ENCODE assay signal across 11 cellular contexts in the genomic region with DNA sequence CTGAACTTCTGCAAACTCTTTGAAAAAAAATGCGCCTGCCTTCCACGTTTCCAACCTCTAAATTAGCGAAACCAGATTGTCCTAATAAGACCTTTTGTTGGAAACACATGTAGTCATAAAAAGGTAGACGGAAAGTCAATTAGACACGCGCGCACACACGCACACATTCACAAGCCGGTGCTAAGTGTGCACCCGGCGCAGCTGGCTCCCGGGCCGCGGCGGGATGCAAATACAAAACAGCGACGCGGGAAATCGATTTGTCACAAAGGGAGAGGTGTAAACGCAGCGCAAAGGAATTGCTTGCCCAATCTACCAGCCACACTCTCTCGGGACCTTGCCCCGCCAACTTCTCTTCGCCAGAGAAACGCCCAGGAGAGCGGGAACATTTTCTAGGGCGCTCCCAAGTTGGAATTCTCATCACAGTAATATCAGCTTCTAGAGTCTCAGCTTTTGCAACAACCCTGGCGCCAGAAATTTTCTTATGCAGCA. TPM values are rescaled to one million over a fixed set of nuclear protein-coding genes. Genes with fewer than 3 reads are reported as not detected.
DNase-seq lines count a peak whose midpoint lies in the region; ATAC-seq, FAIRE-seq and TF ChIP-seq lines count a peak whose summit lies in the region.
"Had no signal": no experiment of that assay in that cellular context is flagged by ENCODE, and none has a peak within 500 bp of the region (broad histone marks: within the 10 kb centered on the region; RNA-seq: fewer than 3 reads in every experiment).

No MANE protein-coding gene starts in this region.

- intact Hi-C loops in A673 (cut with micrococcal nuclease; ENCODE audit: unreplicated experiment): no loop called here
- intact Hi-C loops in lower lobe of right lung (cut with DNase I): no loop called here
- intact Hi-C loops in CD8-positive, alpha-beta T cell (cut with DNase I, micrococcal nuclease): no loop called here
- intact Hi-C loops in testis (cut with DNase I; ENCODE audit: low total_unique reads): no loop called here
- intact Hi-C loops in left lung (cut with DNase I): no loop called here

- DNase-seq in A673 (ENCODE audit: low spot score) (peak; percentile 56), GM03348 (ENCODE audit: low spot score) (peak; percentile 44), astrocyte (ENCODE audit: low read depth) (no peak), lower lobe of right lung (no peak), testis (no peak), left lung (no peak)
- DNase-seq in activated CD8-positive, alpha-beta memory T cell treated with anti-CD3 and anti-CD28 coated beads, Interleukin-2, amount 50 U/mL, for 4 hours: no peak
- no peak for DNase-seq in CD8-positive, alpha-beta T cell
- DNase-seq: activated effector memory CD4-positive, alpha-beta T cell treated with anti-CD3 and anti-CD28 coated beads, Interleukin-2, amount 50 U/mL, for 16 hours; NCI-H1694; T-helper 9 cell had no signal

- peaks cover 7% of the 10 kb centered on the region for H4K20me1 ChIP-seq in astrocyte (ENCODE audit: insufficient read depth, low read length)

- H3K27me3 ChIP-seq in A673 (replicated peaks; ENCODE audit: insufficient read depth, low read depth, low read length, poor library complexity): peaks cover 66% of the 10 kb centered on the region
- H3K27me3 ChIP-seq in astrocyte (ENCODE audit: insufficient read depth, low read length): no peaks in the 10 kb centered on the region
- H3K27me3 ChIP-seq in lower lobe of right lung (ENCODE audit: low read depth): peaks cover 90% of the 10 kb centered on the region
- peaks cover 24% of the 10 kb centered on the region for H3K27me3 ChIP-seq in CD8-positive, alpha-beta T cell (ENCODE audit: insufficient read depth, low read length)
- H3K27me3 ChIP-seq in testis: no peaks in the 10 kb centered on the region
- H3K27me3 ChIP-seq in left lung: peaks cover 69 to 100% of the 10 kb centered on the region in 2 donors

- WGBS in testis, 2 donors: 29 to 30% methylated on average over 23 to 28 of the region's 28 CpGs

- H3K27ac ChIP-seq in A673 (ENCODE audit: low read depth, low read length, poor library complexity, severe bottlenecking): no peak overlapping the region
- peak overlapping the region; percentile 61 for H3K27ac ChIP-seq in astrocyte (ENCODE audit: low read depth, low read length)
- H3K27ac ChIP-seq in lower lobe of right lung: no peak overlapping the region
- no peak overlapping the region for H3K27ac ChIP-seq in CD8-positive, alpha-beta T cell (ENCODE audit: low read depth, low read length)
- no peak overlapping the region for H3K27ac ChIP-seq in testis
- no peak overlapping the region for H3K27ac ChIP-seq in left lung

- FAIRE-seq in astrocyte (lab: Jason Lieb, UNC): no peak

- no peak overlapping the region for H3K27ac Mint-ChIP-seq in astrocyte (ENCODE audit: unreplicated experiment)
- H3K27ac Mint-ChIP-seq in CD8-positive, alpha-beta T cell: no peak overlapping the region

- H3K79me2 ChIP-seq in astrocyte (ENCODE audit: insufficient read depth, low read length): peaks cover 100% of the 10 kb centered on the region

- CTCF ChIA-PET in A673 (lab: Charles Lee): no interaction called here
- CTCF ChIA-PET in CD8-positive, alpha-beta T cell (lab: Charles Lee): no interaction called here

- peak overlapping the region; percentile 90 for H3K4me2 ChIP-seq in astrocyte (ENCODE audit: low read length)

- peak overlapping the region; percentile 98 for H3K9ac ChIP-seq in astrocyte (ENCODE audit: low read length)

- H3K9me3 ChIP-seq in A673 (ENCODE audit: low read depth, low read length, poor library complexity, severe bottlenecking) (no peaks in the 10 kb centered on the region), astrocyte (ENCODE audit: insufficient read depth, low read depth, low read length) (no peaks in the 10 kb centered on the region), lower lobe of right lung (no peaks in the 10 kb centered on the region), testis (no peaks in the 10 kb centered on the region), left lung (no peaks in the 10 kb centered on the region)
- H3K9me3 ChIP-seq in CD8-positive, alpha-beta T cell (ENCODE audit: low read length): no peaks in the 10 kb centered on the region

- peak overlapping the region; percentile 21 for H2AFZ ChIP-seq in astrocyte (ENCODE audit: low read depth, low read length)

- ATAC-seq in lower lobe of right lung: no peak
- no peak for ATAC-seq in CD8-positive, alpha-beta T cell
- no peak for ATAC-seq in left lung

- no peaks in the 10 kb centered on the region for H3K36me3 Mint-ChIP-seq in astrocyte (ENCODE audit: low read depth, unreplicated experiment)
- no peaks in the 10 kb centered on the region for H3K36me3 Mint-ChIP-seq in CD8-positive, alpha-beta T cell

- H3K4me3 ChIP-seq in A673 (ENCODE audit: low read depth, low read length, poor library complexity, severe bottlenecking): peak overlapping the region; percentile 18
- H3K4me3 ChIP-seq in astrocyte (ENCODE audit: insufficient read depth, low read depth, low read length): peak overlapping the region; percentile 45
- peak overlapping the region; percentile 19 for H3K4me3 ChIP-seq in lower lobe of right lung
- H3K4me3 ChIP-seq in CD8-positive, alpha-beta T cell (ENCODE audit: low read depth, low read length): no peak overlapping the region
- H3K4me3 ChIP-seq in testis: no peak overlapping the region
- no peak overlapping the region for H3K4me3 ChIP-seq in left lung

- POLR2A ChIA-PET in A673 (lab: Charles Lee; ENCODE audit: low non-redundant PET): no interaction called here
- POLR2A ChIA-PET in CD8-positive, alpha-beta T cell (lab: Charles Lee): no interaction called here

- no peak for TF ChIP-seq POLR2A in testis (IDR thresholded peaks at IDR 0.05)

- no peaks in the 10 kb centered on the region for H3K36me3 ChIP-seq in A673 (ENCODE audit: insufficient read depth, low read length, poor library complexity, severe bottlenecking)
- H3K36me3 ChIP-seq in astrocyte (ENCODE audit: insufficient read depth, low read length): no peaks in the 10 kb centered on the region
- H3K36me3 ChIP-seq in lower lobe of right lung: no peaks in the 10 kb centered on the region
- H3K36me3 ChIP-seq in CD8-positive, alpha-beta T cell (ENCODE audit: insufficient read depth, low read length): no peaks in the 10 kb centered on the region
- no peaks in the 10 kb centered on the region for H3K36me3 ChIP-seq in testis (ENCODE audit: low read depth, missing control alignments)
- no peaks in the 10 kb centered on the region for H3K36me3 ChIP-seq in left lung

- peaks cover 31% of the 10 kb centered on the region for H3K9me3 Mint-ChIP-seq in astrocyte (ENCODE audit: unreplicated experiment)
- H3K9me3 Mint-ChIP-seq in CD8-positive, alpha-beta T cell: no peaks in the 10 kb centered on the region

- no TSS peak for BruUV-seq in A673 (replicated peaks; lab: Mats Ljungman, UMichigan)

- peaks cover 99% of the 10 kb centered on the region for H3K27me3 Mint-ChIP-seq in astrocyte (ENCODE audit: low read depth, unreplicated experiment)
- peaks cover 75% of the 10 kb centered on the region for H3K27me3 Mint-ChIP-seq in CD8-positive, alpha-beta T cell (ENCODE audit: low read depth)

- peaks cover 4% of the 10 kb centered on the region for H3K4me1 Mint-ChIP-seq in astrocyte (ENCODE audit: low read depth, unreplicated experiment)
- peaks cover 23% of the 10 kb centered on the region for H3K4me1 Mint-ChIP-seq in CD8-positive, alpha-beta T cell (ENCODE audit: low read depth)

- TF ChIP-seq CTCF in A673 (conservative IDR thresholded peaks at IDR 0.05; ENCODE audit: low read depth, low read length): no peak
- TF ChIP-seq CTCF in astrocyte (IDR thresholded peaks at IDR 0.05; ENCODE audit: insufficient read depth, low read depth, low read length): no peak
- TF ChIP-seq CTCF in lower lobe of right lung (IDR thresholded peaks at IDR 0.05): no peak
- no peak for TF ChIP-seq CTCF in CD8-positive, alpha-beta T cell (IDR thresholded peaks at IDR 0.05)
- TF ChIP-seq CTCF in testis (IDR thresholded peaks at IDR 0.05): no peak
- TF ChIP-seq CTCF in left lung (IDR thresholded peaks at IDR 0.05): no peak

- H3K4me3 Mint-ChIP-seq in astrocyte (ENCODE audit: unreplicated experiment): peak overlapping the region; percentile 72
- no peak overlapping the region for H3K4me3 Mint-ChIP-seq in CD8-positive, alpha-beta T cell

- H3K4me1 ChIP-seq in A673 (ENCODE audit: insufficient read depth, low read length, poor library complexity, severe bottlenecking) (peaks cover 5% of the 10 kb centered on the region), astrocyte (ENCODE audit: insufficient read depth, low read length) (peaks cover 32% of the 10 kb centered on the region), lower lobe of right lung (peaks cover 15% of the 10 kb centered on the region), testis (peaks cover 19% of the 10 kb centered on the region), left lung (peaks cover 0 to 10% of the 10 kb centered on the region in 2 donors)
- peaks cover 7% of the 10 kb centered on the region for H3K4me1 ChIP-seq in CD8-positive, alpha-beta T cell (ENCODE audit: insufficient read depth, low read length)

RNA-seq across cellular contexts. Expression of gene PRRX1, which starts 4.4 kb away (rescaled TPM):
- total RNA-seq in A673 (2021): 4.5 and 5.6 TPM in 2 replicates
- total RNA-seq in astrocyte: 1.3 and 2.6 TPM in 2 replicates
- total RNA-seq in lower lobe of right lung: 30.1 TPM
- not detected for total RNA-seq in CD8-positive, alpha-beta T cell
- 10 to 100 TPM; 26.3 to 28.5 TPM for total RNA-seq in testis
- 74.8 TPM for polyA plus RNA-seq in testis (ENCODE audit: insufficient read depth, low read depth, low replicate concordance)
- total RNA-seq in left lung: 10 to 100 TPM; 64.4 to 79.6 TPM

Comparison
In these comparisons a context has a peak if more than half of its experiments do, and no peak if none do; other contexts are left out.
1. DNase-seq: peak in A673 (single experiment) and GM03348 (single experiment); none in astrocyte (single experiment), lower lobe of right lung (single experiment), activated CD8-positive, alpha-beta memory T cell treated with anti-CD3 and anti-CD28 coated beads, Interleukin-2, amount 50 U/mL, for 4 hours (single experiment), CD8-positive, alpha-beta T cell (0 of 7), testis (single experiment) and left lung (0 of 2).
2. H3K4me3 ChIP-seq: peak in A673 (single experiment), astrocyte (single experiment) and lower lobe of right lung (single experiment); none in CD8-positive, alpha-beta T cell (single experiment), testis (0 of 2) and left lung (0 of 2).